9 cellular contexts compared by ENCODE assay signal in genomic region chr4:151644625-151645024, GRCh38.
DNase-seq lines count a peak whose midpoint lies in the region; ATAC-seq and TF ChIP-seq lines count a peak whose summit lies in the region.
"Had no signal": no experiment of that assay in that cellular context is flagged by ENCODE, and none has a peak within 500 bp of the region (broad histone marks: within the 10 kb centered on the region; RNA-seq: fewer than 3 reads in every experiment).

No MANE protein-coding gene starts in this region.

- H3K4me1 ChIP-seq in cardiac muscle cell (ENCODE audit: low read depth) = no peaks in the 10 kb centered on the region
- H3K4me1 ChIP-seq in suprapubic skin = peaks cover 6% of the 10 kb centered on the region

- no peaks in the 10 kb centered on the region for H3K27me3 Mint-ChIP-seq in endothelial cell (ENCODE audit: unreplicated experiment)
- H3K27me3 Mint-ChIP-seq in stimulated activated naive CD8-positive, alpha-beta T cell treated with anti-CD3 and anti-CD28 coated beads, Interleukin-15, amount 100 ng/mL, for 72 hours = no peaks in the 10 kb centered on the region
- H3K27me3 Mint-ChIP-seq: activated naive CD8-positive, alpha-beta T cell treated with anti-CD3 and anti-CD28 coated beads, Interleukin-2, amount 10 ng/mL, durations not matched to agents 7 days and 5 days had no signal

- H3K27me3 ChIP-seq in cardiac muscle cell (no peaks in the 10 kb centered on the region), suprapubic skin (no peaks in the 10 kb centered on the region)

- peak; percentile 46 for TF ChIP-seq CTCF in cardiac muscle cell (IDR thresholded peaks at IDR 0.05; ENCODE audit: low read depth, low read length)
- peak; percentile 50 for TF ChIP-seq CTCF in endothelial cell (IDR thresholded peaks at IDR 0.05; ENCODE audit: unreplicated experiment)
- TF ChIP-seq CTCF in suprapubic skin (IDR thresholded peaks at IDR 0.05) = peak in 1 of 2 donors; percentile 9

- intact Hi-C loops in Right ventricle myocardium inferior (cut with DNase I) = no loop called here

- H3K27ac ChIP-seq in cardiac muscle cell (no peak overlapping the region), suprapubic skin (no peak overlapping the region)

- WGBS in suprapubic skin = 64% methylated on average over 3 of the region's 3 CpGs

- no peak for TF ChIP-seq EP300 in suprapubic skin (IDR thresholded peaks at IDR 0.05)

- H3K27ac Mint-ChIP-seq in endothelial cell (ENCODE audit: unreplicated experiment) = no peak overlapping the region
- peak overlapping the region in 1 of 2 donors; percentile 14 for H3K27ac Mint-ChIP-seq in stimulated activated naive CD8-positive, alpha-beta T cell treated with anti-CD3 and anti-CD28 coated beads, Interleukin-15, amount 100 ng/mL, for 72 hours
- H3K27ac Mint-ChIP-seq: activated naive CD8-positive, alpha-beta T cell treated with anti-CD3 and anti-CD28 coated beads, Interleukin-2, amount 10 ng/mL, durations not matched to agents 7 days and 5 days had no signal

- H3K36me3 ChIP-seq in cardiac muscle cell (no peaks in the 10 kb centered on the region), suprapubic skin (peaks cover 5% of the 10 kb centered on the region)

- no peak for TF ChIP-seq POLR2A in suprapubic skin (IDR thresholded peaks at IDR 0.05)

- H3K9me3 ChIP-seq in cardiac muscle cell (ENCODE audit: low read depth) (no peaks in the 10 kb centered on the region), suprapubic skin (no peaks in the 10 kb centered on the region)

- H3K4me1 Mint-ChIP-seq in endothelial cell (ENCODE audit: unreplicated experiment) = no peaks in the 10 kb centered on the region
- H3K4me1 Mint-ChIP-seq in stimulated activated naive CD8-positive, alpha-beta T cell treated with anti-CD3 and anti-CD28 coated beads, Interleukin-15, amount 100 ng/mL, for 72 hours = no peaks in the 10 kb centered on the region
- H3K4me1 Mint-ChIP-seq: activated naive CD8-positive, alpha-beta T cell treated with anti-CD3 and anti-CD28 coated beads, Interleukin-2, amount 10 ng/mL, durations not matched to agents 7 days and 5 days had no signal

- H3K36me3 Mint-ChIP-seq in endothelial cell (ENCODE audit: low read depth, unreplicated experiment) = no peaks in the 10 kb centered on the region
- H3K36me3 Mint-ChIP-seq: activated naive CD8-positive, alpha-beta T cell treated with anti-CD3 and anti-CD28 coated beads, Interleukin-2, amount 10 ng/mL, durations not matched to agents 7 days and 5 days had no signal

- ATAC-seq in Right ventricle myocardium inferior (no peak), GM18511 (IDR thresholded peaks at IDR 0.05; ENCODE audit: unreplicated experiment) (no peak)
- peak; percentile 52 for ATAC-seq in stimulated activated naive CD8-positive, alpha-beta T cell treated with anti-CD3 and anti-CD28 coated beads, Interleukin-15, amount 100 ng/mL, for 72 hours

- H3K9me3 Mint-ChIP-seq in endothelial cell (ENCODE audit: unreplicated experiment) = no peaks in the 10 kb centered on the region
- no peaks in the 10 kb centered on the region for H3K9me3 Mint-ChIP-seq in stimulated activated naive CD8-positive, alpha-beta T cell treated with anti-CD3 and anti-CD28 coated beads, Interleukin-15, amount 100 ng/mL, for 72 hours
- H3K9me3 Mint-ChIP-seq: activated naive CD8-positive, alpha-beta T cell treated with anti-CD3 and anti-CD28 coated beads, Interleukin-2, amount 10 ng/mL, durations not matched to agents 7 days and 5 days had no signal

- peak; percentile 9 to 71 for DNase-seq in cardiac muscle cell (ENCODE audit: low read depth in 1 of 2, low spot score in 1 of 2)
- no peak for DNase-seq in Right ventricle myocardium inferior (ENCODE audit: missing footprints)
- DNase-seq in NCI-H1092 (lab: John Stamatoyannopoulos, UW) = peak; percentile 7
- peak; percentile 71 for DNase-seq in endothelial cell (ENCODE audit: low spot score)
- peak in 1 of 2 donors; percentile 22 for DNase-seq in stimulated activated naive CD8-positive, alpha-beta T cell treated with anti-CD3 and anti-CD28 coated beads, Interleukin-15, amount 100 ng/mL, for 72 hours
- no peak for DNase-seq in activated CD4-positive, alpha-beta T cell treated with anti-CD3 and anti-CD28 coated beads for 4 hours
- DNase-seq in suprapubic skin (ENCODE audit: low spot score in 2 of 2) = no peak
- DNase-seq: activated naive CD8-positive, alpha-beta T cell treated with anti-CD3 and anti-CD28 coated beads, Interleukin-2, amount 10 ng/mL, durations not matched to agents 7 days and 5 days had no signal

- H3K4me3 ChIP-seq in cardiac muscle cell (no peak overlapping the region), suprapubic skin (no peak overlapping the region)

- H3K4me3 Mint-ChIP-seq in endothelial cell (ENCODE audit: unreplicated experiment) = no peak overlapping the region
- H3K4me3 Mint-ChIP-seq in stimulated activated naive CD8-positive, alpha-beta T cell treated with anti-CD3 and anti-CD28 coated beads, Interleukin-15, amount 100 ng/mL, for 72 hours = no peak overlapping the region
- H3K4me3 Mint-ChIP-seq: activated naive CD8-positive, alpha-beta T cell treated with anti-CD3 and anti-CD28 coated beads, Interleukin-2, amount 10 ng/mL, durations not matched to agents 7 days and 5 days had no signal

Comparison
In these comparisons a context has a peak if more than half of its experiments do, and no peak if none do; other contexts are left out.
1. DNase-seq: peak in cardiac muscle cell (2 of 2), NCI-H1092 (single experiment) and endothelial cell (single experiment); none in Right ventricle myocardium inferior (single experiment), activated CD4-positive, alpha-beta T cell treated with anti-CD3 and anti-CD28 coated beads for 4 hours (0 of 2) and suprapubic skin (0 of 2).